ENCODE assay signal across 16 cellular contexts in genomic region chr6:46993846-46994245, GRCh38. TPM values are rescaled to one million over a fixed set of nuclear protein-coding genes. Genes with fewer than 3 reads are reported as not detected.
DNase-seq lines count a peak whose midpoint lies in the region; ATAC-seq and TF ChIP-seq lines count a peak whose summit lies in the region.
"Had no signal": no experiment of that assay in that cellular context is flagged by ENCODE, and none has a peak within 500 bp of the region (broad histone marks: within the 10 kb centered on the region; RNA-seq: fewer than 3 reads in every experiment).

No MANE protein-coding gene starts in this region.

- intact Hi-C loops in HCT116 (cut with micrococcal nuclease): loop anchor here (1.0 to 10.0 kb wide), 3 partner anchors 53 to 899 kb away; partner anchors contain the start of gene RCAN2
- intact Hi-C loops in activated CD4-positive, alpha-beta T cell treated with anti-CD3 and anti-CD28 coated beads for 36 hours (cut with DNase I, micrococcal nuclease): no loop called here

- ATAC-seq in HCT116: peak; percentile 93
- ATAC-seq in activated CD4-positive, alpha-beta T cell treated with anti-CD3 and anti-CD28 coated beads for 36 hours: no peak
- ATAC-seq: T-cell had no signal

- H3K9me2 ChIP-seq in HCT116 (ENCODE audit: insufficient read depth): no peaks in the 10 kb centered on the region

- peak; percentile 90 for DNase-seq in HCT116 (ENCODE audit: low read depth, low spot score)
- DNase-seq in SW 1271 (lab: John Stamatoyannopoulos, UW): peak; percentile 74 to 77
- peak; percentile 85 for DNase-seq in fibroblast of the aortic adventitia (ENCODE audit: low read depth)
- peak; percentile 9 for DNase-seq in smooth muscle cell of the brain vasculature (ENCODE audit: low read depth, low spot score)
- DNase-seq in NCI-H2029 (lab: John Stamatoyannopoulos, UW): no peak
- no peak for DNase-seq in amygdala (lab: John Stamatoyannopoulos, UW)
- no peak for DNase-seq in T-helper 2 cell
- DNase-seq in activated CD4-positive, alpha-beta T cell treated with anti-CD3 and anti-CD28 coated beads for 36 hours: no peak
- DNase-seq: activated CD4-positive, alpha-beta memory T cell treated with anti-CD3 and anti-CD28 coated beads for 36 hours; activated gamma-delta T cell; NCI-H1436 treated with DMSO at 0.1 percent for 48 hours; NCI-H774; T-cell; testis had no signal

- peak overlapping the region; percentile 42; the same call in 1 of the 2 replicates for H3K27ac ChIP-seq in HCT116 (ENCODE audit: low read depth, low read length)
- H3K27ac ChIP-seq: coronary artery, hepatocyte, testis had no signal

- H3K4me3 Mint-ChIP-seq in activated CD4-positive, alpha-beta T cell treated with anti-CD3 and anti-CD28 coated beads for 36 hours: no peak overlapping the region
- H3K4me3 Mint-ChIP-seq: activated CD4-positive, alpha-beta memory T cell treated with anti-CD3 and anti-CD28 coated beads for 36 hours; T-cell had no signal

- H3K36me3 Mint-ChIP-seq in activated CD4-positive, alpha-beta T cell treated with anti-CD3 and anti-CD28 coated beads for 36 hours (ENCODE audit: low read depth): no peaks in the 10 kb centered on the region
- H3K36me3 Mint-ChIP-seq: activated CD4-positive, alpha-beta memory T cell treated with anti-CD3 and anti-CD28 coated beads for 36 hours; T-cell had no signal

- TF ChIP-seq POLR2A in HCT116 (IDR thresholded peaks at IDR 0.05; ENCODE audit: borderline replicate concordance, extremely low read depth, insufficient read depth, insufficient read length): no peak

- TF ChIP-seq CTCF in HCT116 (IDR thresholded peaks at IDR 0.05 in 2 of 3, conservative IDR thresholded peaks at IDR 0.05 in 1 of 3; ENCODE audit: borderline replicate concordance in 1 of 3, insufficient read depth in 1 of 3, low read depth in 2 of 3, low read length in 2 of 3): no peak
- TF ChIP-seq CTCF in fibroblast of the aortic adventitia (IDR thresholded peaks at IDR 0.05; ENCODE audit: insufficient read depth, low read length): no peak

- no peaks in the 10 kb centered on the region for H3K36me3 ChIP-seq in HCT116 (ENCODE audit: control insufficient read depth in 1 of 2, insufficient read depth in 2 of 2, low read length in 2 of 2)

- no TSS peak for BruUV-seq in HCT116 (replicated peaks; lab: Mats Ljungman, UMichigan)

- no peaks in the 10 kb centered on the region for H3K79me2 ChIP-seq in HCT116 (ENCODE audit: insufficient read depth, low read length)
- H3K79me2 ChIP-seq: hepatocyte had no signal

- no peaks in the 10 kb centered on the region for H3K9me3 ChIP-seq in HCT116 (ENCODE audit: control insufficient read depth in 1 of 2, insufficient read depth in 1 of 2, low read depth in 1 of 2, low read length in 2 of 2)
- H3K9me3 ChIP-seq: testis had no signal

- 0 out of 2 replicates have a peak, but pooled peaks have one; percentile 28 for TF ChIP-seq RAD21 in HCT116 (IDR thresholded peaks at IDR 0.05; ENCODE audit: low read depth)

- H3K27me3 Mint-ChIP-seq in activated CD4-positive, alpha-beta T cell treated with anti-CD3 and anti-CD28 coated beads for 36 hours: peaks cover 23% of the 10 kb centered on the region

- CTCF ChIA-PET in HCT116 (lab: Charles Lee): interaction anchor here (1.5 to 1.6 kb wide), 2 partner anchors 53 to 145 kb away, joined by 5 to 8 read pairs; no protein-coding TSS in a partner anchor
- CTCF ChIA-PET in activated CD4-positive, alpha-beta T cell treated with anti-CD3 and anti-CD28 coated beads for 36 hours (lab: Charles Lee): interaction anchor here (0.7 to 1.5 kb wide), 2 partner anchors 145 to 171 kb away, joined by 3 to 4 read pairs; no protein-coding TSS in a partner anchor

- no peaks in the 10 kb centered on the region for H3K4me1 Mint-ChIP-seq in activated CD4-positive, alpha-beta T cell treated with anti-CD3 and anti-CD28 coated beads for 36 hours
- H3K4me1 Mint-ChIP-seq: T-cell had no signal

- no peak overlapping the region for H2AFZ ChIP-seq in HCT116 (ENCODE audit: low read depth, low read length, poor library complexity, severe bottlenecking)
- H2AFZ ChIP-seq: hepatocyte had no signal

- H3K27me3 ChIP-seq in HCT116 (ENCODE audit: insufficient read depth, low read length): no peaks in the 10 kb centered on the region
- H3K27me3 ChIP-seq: hepatocyte, testis had no signal

- H4K20me1 ChIP-seq in HCT116 (ENCODE audit: insufficient read depth): no peaks in the 10 kb centered on the region

- peak overlapping the region; percentile 16; the same call in 1 of the 2 replicates for H3K9ac ChIP-seq in HCT116 (ENCODE audit: low read length)

- H3K4me3 ChIP-seq in HCT116 (replicated peaks in 1 of 2; ENCODE audit: low read depth in 1 of 2, low read length in 2 of 2) (peak overlapping the region in 1 of 2 experiments; percentile 8; a peak in 1 of 4 replicates), fibroblast of the aortic adventitia (ENCODE audit: low read depth, low read length) (no peak overlapping the region)
- H3K4me3 ChIP-seq: coronary artery, hepatocyte, testis had no signal

- POLR2A ChIA-PET in HCT116 (lab: Charles Lee): interaction anchor here (1.2 to 1.7 kb wide), 2 partner anchors 41 to 48 kb away, joined by 3 to 9 read pairs; partner anchors contain the start of gene ADGRF1
- POLR2A ChIA-PET in activated CD4-positive, alpha-beta T cell treated with anti-CD3 and anti-CD28 coated beads for 36 hours (lab: Charles Lee): no interaction called here

- no peaks in the 10 kb centered on the region for H3K9me3 Mint-ChIP-seq in activated CD4-positive, alpha-beta T cell treated with anti-CD3 and anti-CD28 coated beads for 36 hours (ENCODE audit: low read depth)
- H3K9me3 Mint-ChIP-seq: activated CD4-positive, alpha-beta memory T cell treated with anti-CD3 and anti-CD28 coated beads for 36 hours had no signal

- H3K4me1 ChIP-seq in HCT116 (ENCODE audit: control insufficient read depth in 1 of 2, insufficient read depth in 2 of 2, low read length in 2 of 2): peaks cover 15 to 70% of the 10 kb centered on the region in 2 experiments

- H3K27ac Mint-ChIP-seq in activated CD4-positive, alpha-beta T cell treated with anti-CD3 and anti-CD28 coated beads for 36 hours: no peak overlapping the region
- H3K27ac Mint-ChIP-seq: activated CD4-positive, alpha-beta memory T cell treated with anti-CD3 and anti-CD28 coated beads for 36 hours; T-cell had no signal

- H3K4me2 ChIP-seq in HCT116 (ENCODE audit: low read length): peak overlapping the region; percentile 57
- H3K4me2 ChIP-seq: hepatocyte had no signal

- RAD21 ChIA-PET in HCT116 (lab: Charles Lee; ENCODE audit: low non-redundant PET in 1 of 2, low total read pairs in 2 of 2, uncharacterized antibody in 2 of 2, unreplicated experiment in 2 of 2): interaction anchor here in 1 of 2 experiments (0.9 kb wide), 1 partner anchor 50 kb away, joined by 4 read pairs; no protein-coding TSS in a partner anchor

TF ChIP-seq in HCT116, 20 proteins besides CTCF, POLR2A, EP300 and RAD21 (continues in another document):
- peak; percentile 88 for TF ChIP-seq CEBPB (IDR thresholded peaks at IDR 0.05; ENCODE audit: low read depth)
- TF ChIP-seq EZH2phosphoT487 (IDR thresholded peaks at IDR 0.05; ENCODE audit: borderline replicate concordance): no peak
- TF ChIP-seq, protein P1, sequence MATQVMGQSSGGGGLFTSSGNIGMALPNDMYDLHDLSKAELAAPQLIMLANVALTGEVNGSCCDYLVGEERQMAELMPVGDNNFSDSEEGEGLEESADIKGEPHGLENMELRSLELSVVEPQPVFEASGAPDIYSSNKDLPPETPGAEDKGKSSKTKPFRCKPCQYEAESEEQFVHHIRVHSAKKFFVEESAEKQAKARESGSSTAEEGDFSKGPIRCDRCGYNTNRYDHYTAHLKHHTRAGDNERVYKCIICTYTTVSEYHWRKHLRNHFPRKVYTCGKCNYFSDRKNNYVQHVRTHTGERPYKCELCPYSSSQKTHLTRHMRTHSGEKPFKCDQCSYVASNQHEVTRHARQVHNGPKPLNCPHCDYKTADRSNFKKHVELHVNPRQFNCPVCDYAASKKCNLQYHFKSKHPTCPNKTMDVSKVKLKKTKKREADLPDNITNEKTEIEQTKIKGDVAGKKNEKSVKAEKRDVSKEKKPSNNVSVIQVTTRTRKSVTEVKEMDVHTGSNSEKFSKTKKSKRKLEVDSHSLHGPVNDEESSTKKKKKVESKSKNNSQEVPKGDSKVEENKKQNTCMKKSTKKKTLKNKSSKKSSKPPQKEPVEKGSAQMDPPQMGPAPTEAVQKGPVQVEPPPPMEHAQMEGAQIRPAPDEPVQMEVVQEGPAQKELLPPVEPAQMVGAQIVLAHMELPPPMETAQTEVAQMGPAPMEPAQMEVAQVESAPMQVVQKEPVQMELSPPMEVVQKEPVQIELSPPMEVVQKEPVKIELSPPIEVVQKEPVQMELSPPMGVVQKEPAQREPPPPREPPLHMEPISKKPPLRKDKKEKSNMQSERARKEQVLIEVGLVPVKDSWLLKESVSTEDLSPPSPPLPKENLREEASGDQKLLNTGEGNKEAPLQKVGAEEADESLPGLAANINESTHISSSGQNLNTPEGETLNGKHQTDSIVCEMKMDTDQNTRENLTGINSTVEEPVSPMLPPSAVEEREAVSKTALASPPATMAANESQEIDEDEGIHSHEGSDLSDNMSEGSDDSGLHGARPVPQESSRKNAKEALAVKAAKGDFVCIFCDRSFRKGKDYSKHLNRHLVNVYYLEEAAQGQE (IDR thresholded peaks at IDR 0.05; ENCODE audit: low read depth): no peak
- TF ChIP-seq ATF3 (IDR thresholded peaks at IDR 0.05): no peak
- TF ChIP-seq SP1 (IDR thresholded peaks at IDR 0.05; ENCODE audit: low read depth): peak; percentile 97
- TF ChIP-seq YY1 (IDR thresholded peaks at IDR 0.05; ENCODE audit: extremely low read depth, insufficient replicate concordance, low read depth, low read length): peak; percentile 57
- peak; percentile 95 for TF ChIP-seq TCF7L2 (IDR thresholded peaks at IDR 0.05; ENCODE audit: borderline replicate concordance, extremely low read depth, insufficient read depth, insufficient read length)
- TF ChIP-seq SIN3A (IDR thresholded peaks at IDR 0.05; ENCODE audit: low read depth): peak; percentile 93
- no peak for TF ChIP-seq EZH2 (IDR thresholded peaks at IDR 0.05)
- peak; percentile 91 for TF ChIP-seq CBX3 (IDR thresholded peaks at IDR 0.05; ENCODE audit: low read depth)
- no peak for TF ChIP-seq ELF1 (IDR thresholded peaks at IDR 0.05; ENCODE audit: borderline replicate concordance, low read depth)

RNA-seq across cellular contexts. Expression of gene ADGRF1, which starts 48.3 kb away (rescaled TPM):
- total RNA-seq in HCT116 (2021; ENCODE audit: unreplicated experiment) (39.6 TPM), fibroblast of the aortic adventitia (ENCODE audit: low replicate concordance) (not detected in 2 replicates)
- 23.0 and 35.4 TPM in 2 replicates for polyA plus RNA-seq in HCT116 (2012)
- total RNA-seq in activated CD4-positive, alpha-beta T cell treated with anti-CD3 and anti-CD28 coated beads for 36 hours: not detected
- total RNA-seq: activated CD4-positive, alpha-beta memory T cell treated with anti-CD3 and anti-CD28 coated beads for 36 hours had no signal

Comparison
In these comparisons a context has a peak if more than half of its experiments do, and no peak if none do; other contexts are left out.
1. DNase-seq: peak in HCT116 (single experiment), SW 1271 (2 of 2), fibroblast of the aortic adventitia (single experiment) and smooth muscle cell of the brain vasculature (single experiment); none in NCI-H2029 (single experiment), amygdala (0 of 56), T-helper 2 cell (0 of 5) and activated CD4-positive, alpha-beta T cell treated with anti-CD3 and anti-CD28 coated beads for 36 hours (single experiment).
2. RNA of gene ADGRF1, which starts 48.3 kb away (total RNA-seq): 39.6 TPM in HCT116 (single experiment); not detected in fibroblast of the aortic adventitia and not detected in activated CD4-positive, alpha-beta T cell treated with anti-CD3 and anti-CD28 coated beads for 36 hours; every median in the first group is over 10 times any median in the second.